In the genomic region with DNA sequence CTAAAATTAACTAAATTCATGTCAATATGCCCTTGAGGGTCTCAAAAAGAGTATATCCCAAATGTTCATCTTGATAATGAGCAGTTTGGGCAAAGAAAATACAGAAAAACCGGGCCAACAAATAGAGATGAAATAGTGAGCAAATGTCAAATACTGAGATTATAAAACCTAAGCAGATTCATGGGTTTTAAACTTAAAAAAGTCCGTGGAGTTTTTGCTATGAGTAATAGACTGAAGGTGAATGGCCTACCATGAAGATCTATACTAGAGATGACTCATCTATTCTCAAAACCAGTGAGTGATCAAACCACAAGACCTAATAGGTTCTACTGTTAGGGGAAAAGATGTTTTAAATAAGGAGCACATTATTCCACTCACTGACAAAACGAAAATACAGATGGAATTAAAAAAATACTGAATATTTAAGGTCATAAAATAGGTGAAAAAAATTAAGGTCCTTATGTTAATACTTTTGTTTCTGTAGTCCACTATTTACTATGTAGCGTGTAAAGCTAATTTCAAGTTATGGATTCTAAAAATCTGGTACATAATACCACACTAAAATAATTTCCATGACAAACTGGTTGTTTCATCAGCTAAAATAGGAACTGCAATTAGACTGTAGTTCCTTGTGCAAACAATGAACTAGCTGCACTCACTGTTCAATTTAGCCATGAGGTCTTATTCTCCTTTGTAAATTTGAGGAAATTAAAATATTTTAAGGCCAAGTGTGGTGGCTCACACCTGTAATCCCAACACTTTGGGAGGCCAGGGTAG, we compare ENCODE assay signal across 9 cellular contexts. TPM values are rescaled to one million over a fixed set of nuclear protein-coding genes. Genes with fewer than 3 reads are reported as not detected.
DNase-seq lines count a peak whose midpoint lies in the region; ATAC-seq and TF ChIP-seq lines count a peak whose summit lies in the region.
"Had no signal": no experiment of that assay in that cellular context is flagged by ENCODE, and none has a peak within 500 bp of the region (broad histone marks: within the 10 kb centered on the region; RNA-seq: fewer than 3 reads in every experiment).

No MANE protein-coding gene starts in this region.

- peaks cover 2% of the 10 kb centered on the region for H3K36me3 Mint-ChIP-seq in IgD-negative memory B cell

- H3K9me3 Mint-ChIP-seq in IgD-negative memory B cell = no peaks in the 10 kb centered on the region

- WGBS in heart right ventricle, 2 donors = 49 to 62% methylated on average over 4 of the region's 4 CpGs

- in situ Hi-C loops in astrocyte of the spinal cord (cut with HindIII; ENCODE audit: low sequenced_read_pairs) (no loop called here), G401 (cut with HindIII; ENCODE audit: low sequenced_read_pairs) (no loop called here)

- no peaks in the 10 kb centered on the region for H3K27me3 ChIP-seq in heart right ventricle
- H3K27me3 ChIP-seq: upper lobe of left lung had no signal

- peaks cover 2% of the 10 kb centered on the region for H3K36me3 ChIP-seq in mucosa of descending colon (ENCODE audit: low read depth)
- H3K36me3 ChIP-seq in heart right ventricle = peaks cover 0 to 85% (median 21%) of the 10 kb centered on the region in 9 donors

- intact Hi-C loops in mucosa of descending colon (cut with DNase I, micrococcal nuclease) = no loop called here
- intact Hi-C loops in cardiac septum (cut with DNase I) = no loop called here
- intact Hi-C loops in heart right ventricle (cut with DNase I) = loop anchor here in 2 of 10 donors (10.0 kb wide), 1 partner anchor 121 kb away; a partner anchor contains a TSS

- TF ChIP-seq CTCF in GM10248 (IDR thresholded peaks at IDR 0.05; ENCODE audit: control extremely low read depth, extremely low read depth, low read depth, missing control alignments) (no peak), astrocyte of the spinal cord (IDR thresholded peaks at IDR 0.05; ENCODE audit: low read depth, low read length) (no peak), mucosa of descending colon (IDR thresholded peaks at IDR 0.05) (no peak), heart right ventricle (IDR thresholded peaks at IDR 0.05) (no peak)

- DNase-seq in GM10248 (ENCODE audit: extremely low spot score) = peak; percentile 57
- peak; percentile 88 for DNase-seq in astrocyte of the spinal cord (ENCODE audit: low read depth, low spot score)
- DNase-seq in mucosa of descending colon = no peak
- no peak for DNase-seq in G401 (ENCODE audit: low spot score)
- no peak for DNase-seq in cardiac septum (ENCODE audit: low spot score)
- DNase-seq in heart right ventricle = no peak
- DNase-seq: upper lobe of left lung had no signal

- ATAC-seq in GM21717 (IDR thresholded peaks at IDR 0.05; ENCODE audit: unreplicated experiment) (peak; percentile 49), mucosa of descending colon (peak; percentile 48), heart right ventricle (no peak)

- no peaks in the 10 kb centered on the region for H3K27me3 Mint-ChIP-seq in IgD-negative memory B cell

- CTCF ChIA-PET in GM10248 (lab: Yijun Ruan, JAX) = interaction anchor here (1.2 to 2.0 kb wide), 4 partner anchors 10 to 50 kb away, joined by 3 to 10 read pairs (median 4); no protein-coding TSS in a partner anchor

- H3K27ac ChIP-seq in heart right ventricle = peak overlapping the region in 3 of 10 donors; percentile 24 to 54 (median 25)

- H3K9me3 ChIP-seq in mucosa of descending colon = no peaks in the 10 kb centered on the region
- no peaks in the 10 kb centered on the region for H3K9me3 ChIP-seq in heart right ventricle
- H3K9me3 ChIP-seq: upper lobe of left lung had no signal

- POLR2A ChIA-PET in GM10248 (lab: Yijun Ruan, JAX) = interaction anchor here (0.8 to 3.6 kb wide), 7 partner anchors 9 to 120 kb away, joined by 3 to 32 read pairs (median 5); a partner anchor contains a TSS

- peak overlapping the region; percentile 52 to 100 (median 96) for H3K4me3 Mint-ChIP-seq in IgD-negative memory B cell

- H3K4me1 Mint-ChIP-seq in IgD-negative memory B cell = peaks cover 52 to 63% (median 62%) of the 10 kb centered on the region in 3 donors

- H3K4me1 ChIP-seq in mucosa of descending colon (ENCODE audit: low read depth) = peaks cover 44% of the 10 kb centered on the region
- H3K4me1 ChIP-seq in heart right ventricle = peaks cover 4 to 88% (median 82%) of the 10 kb centered on the region in 9 donors

- H3K27ac Mint-ChIP-seq in IgD-negative memory B cell = peak overlapping the region; percentile 83 to 96 (median 92)

- H3K4me3 ChIP-seq in astrocyte of the spinal cord (ENCODE audit: low read depth, low read length) (no peak overlapping the region), mucosa of descending colon (no peak overlapping the region), heart right ventricle (peak overlapping the region in 1 of 10 donors; percentile 5)

RNA-seq across cellular contexts. Expression of a gene that starts 5.0 kb away (rescaled TPM):
- polyA plus RNA-seq in IgD-negative memory B cell (741 TPM), heart right ventricle (100 to 1,000 TPM; 320 to 358 TPM)
- total RNA-seq in mucosa of descending colon (100 to 1,000 TPM; 273 to 334 (median 312) TPM), cardiac septum (260 TPM), heart right ventricle (100 to 1,000 TPM; 227 to 300 (median 259) TPM)
- total RNA-seq in G401 (2014; rRNA removed; shearing (Covaris generic)) = 1,370 and 1,766 TPM in 2 replicates

RNA-seq across cellular contexts. Expression of a gene that starts 15.7 kb away (rescaled TPM):
- polyA plus RNA-seq in IgD-negative memory B cell (0.14 TPM), heart right ventricle (under 1 TPM; 0.19 to 0.73 TPM)
- total RNA-seq in mucosa of descending colon (under 1 TPM in 2 of 3 donors, not detected in 1; 0.09 to 0.20 TPM), cardiac septum (not detected), heart right ventricle (under 1 TPM in 9 of 10 donors, not detected in 1; 0.12 to 0.85 (median 0.34) TPM)
- total RNA-seq in G401 (2014; rRNA removed; shearing (Covaris generic)) = 0.18 TPM in 1 of 2 replicates, not detected in the other

Comparison
In these comparisons a context has a peak if more than half of its experiments do, and no peak if none do; other contexts are left out.
1. DNase-seq: peak in GM10248 (single experiment) and astrocyte of the spinal cord (single experiment); none in mucosa of descending colon (0 of 3), G401 (single experiment), cardiac septum (single experiment) and heart right ventricle (0 of 2).
2. ATAC-seq: peak in GM21717 (single experiment) and mucosa of descending colon (single experiment); none in heart right ventricle (0 of 8).